In the genomic region with DNA sequence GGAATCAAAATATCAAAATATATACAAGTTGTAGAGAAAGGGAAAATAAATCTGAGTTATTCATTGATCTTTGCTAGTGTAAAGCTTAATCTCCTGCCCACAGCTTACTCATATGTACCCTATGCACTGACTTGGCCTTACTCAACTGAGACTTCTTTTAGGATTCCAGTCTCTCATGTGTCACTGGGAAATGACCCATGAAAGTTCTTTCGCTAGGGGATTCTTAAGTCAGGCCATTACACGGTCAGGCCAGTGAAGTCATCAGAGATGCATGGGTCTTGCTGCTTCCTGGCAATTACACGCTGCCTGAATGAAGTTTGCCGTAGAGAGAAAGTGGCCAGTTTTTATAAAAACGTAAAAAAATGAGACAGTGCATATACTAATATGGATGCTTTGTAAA, we compare ENCODE assay signal across 15 cellular contexts. TPM values are rescaled to one million over a fixed set of nuclear protein-coding genes. Genes with fewer than 3 reads are reported as not detected.
DNase-seq lines count a peak whose midpoint lies in the region; ATAC-seq lines count a peak whose summit lies in the region.
"Had no signal": no experiment of that assay in that cellular context is flagged by ENCODE, and none has a peak within 500 bp of the region (broad histone marks: within the 10 kb centered on the region; RNA-seq: fewer than 3 reads in every experiment).

No MANE protein-coding gene starts in this region.

- in situ Hi-C loops in Caki2 (cut with HindIII; ENCODE audit: low pct_unique_long_range_greater_than_20kb, low sequenced_read_pairs) = no loop called here

- DNase-seq in Caki2 (ENCODE audit: low read depth) (peak; percentile 85), amniotic epithelial cell (ENCODE audit: low read depth) (peak; percentile 80), kidney glomerular epithelial cell (lab: John Stamatoyannopoulos, UW) (peak; percentile 81), medulla oblongata (ENCODE audit: extremely low spot score) (no peak), activated gamma-delta T cell (lab: John Stamatoyannopoulos, UW) (no peak)
- no peak for DNase-seq in activated naive CD8-positive, alpha-beta T cell treated with anti-CD3 and anti-CD28 coated beads for 36 hours
- DNase-seq: activated CD4-positive, alpha-beta T cell treated with anti-CD3 and anti-CD28 coated beads, Interleukin-2, amount 50 U/mL, for 4 hours; erythroblast; midbrain; NCI-H146; NCI-H524 had no signal

- peaks cover 3% of the 10 kb centered on the region for H3K9me3 Mint-ChIP-seq in activated naive CD8-positive, alpha-beta T cell treated with anti-CD3 and anti-CD28 coated beads for 36 hours
- H3K9me3 Mint-ChIP-seq: stimulated activated memory B cell treated with anti-CD40 and anti-IgM and Interleukin-4, amounts not matched to agents 10 μg/mL and 1 μg/mL and 100 μg/mL, for 72 hours had no signal

- H3K36me3 Mint-ChIP-seq in activated naive CD8-positive, alpha-beta T cell treated with anti-CD3 and anti-CD28 coated beads for 36 hours = peaks cover 1% of the 10 kb centered on the region
- H3K36me3 Mint-ChIP-seq: stimulated activated memory B cell treated with anti-CD40 and anti-IgM and Interleukin-4, amounts not matched to agents 10 μg/mL and 1 μg/mL and 100 μg/mL, for 72 hours had no signal

- no peak overlapping the region for H3K27ac Mint-ChIP-seq in activated naive CD8-positive, alpha-beta T cell treated with anti-CD3 and anti-CD28 coated beads for 36 hours
- H3K27ac Mint-ChIP-seq: stimulated activated memory B cell treated with anti-CD40 and anti-IgM and Interleukin-4, amounts not matched to agents 10 μg/mL and 1 μg/mL and 100 μg/mL, for 72 hours; T-helper 1 cell treated with Interleukin-12 subunit alpha and Interleukin-12 subunit beta and Interleukin-4 antibody, amounts not matched to agents 30 μg/mL and 1 μg/mL, for 36 hours had no signal

- H3K27me3 Mint-ChIP-seq in activated naive CD8-positive, alpha-beta T cell treated with anti-CD3 and anti-CD28 coated beads for 36 hours = no peaks in the 10 kb centered on the region
- H3K27me3 Mint-ChIP-seq: stimulated activated memory B cell treated with anti-CD40 and anti-IgM and Interleukin-4, amounts not matched to agents 10 μg/mL and 1 μg/mL and 100 μg/mL, for 72 hours had no signal

- H3K4me1 Mint-ChIP-seq in activated naive CD8-positive, alpha-beta T cell treated with anti-CD3 and anti-CD28 coated beads for 36 hours = peaks cover 2% of the 10 kb centered on the region

- peak; percentile 69 for ATAC-seq in GM21619 (IDR thresholded peaks at IDR 0.05; ENCODE audit: unreplicated experiment)
- no peak for ATAC-seq in HG03045 (IDR thresholded peaks at IDR 0.05; ENCODE audit: unreplicated experiment)
- ATAC-seq: stimulated activated memory B cell treated with anti-CD40 and anti-IgM and Interleukin-4, amounts not matched to agents 10 μg/mL and 1 μg/mL and 100 μg/mL, for 72 hours had no signal

- H3K4me3 Mint-ChIP-seq in activated naive CD8-positive, alpha-beta T cell treated with anti-CD3 and anti-CD28 coated beads for 36 hours = no peak overlapping the region
- H3K4me3 Mint-ChIP-seq: stimulated activated memory B cell treated with anti-CD40 and anti-IgM and Interleukin-4, amounts not matched to agents 10 μg/mL and 1 μg/mL and 100 μg/mL, for 72 hours; T-helper 1 cell treated with Interleukin-12 subunit alpha and Interleukin-12 subunit beta and Interleukin-4 antibody, amounts not matched to agents 30 μg/mL and 1 μg/mL, for 36 hours had no signal

RNA-seq across cellular contexts. Expression of a gene that starts 20.7 kb away (rescaled TPM):
- 6.6 and 9.2 TPM in 2 replicates for total RNA-seq in Caki2 (2014; rRNA removed; shearing (Covaris generic); ENCODE audit: low replicate concordance)
- total RNA-seq in activated naive CD8-positive, alpha-beta T cell treated with anti-CD3 and anti-CD28 coated beads for 36 hours = 10 to 100 TPM; 15.0 to 15.3 TPM

Comparison
In these comparisons a context has a peak if more than half of its experiments do, and no peak if none do; other contexts are left out.
1. DNase-seq: peak in Caki2 (single experiment), amniotic epithelial cell (single experiment) and kidney glomerular epithelial cell (single experiment); none in medulla oblongata (single experiment), activated naive CD8-positive, alpha-beta T cell treated with anti-CD3 and anti-CD28 coated beads for 36 hours (single experiment) and activated gamma-delta T cell (single experiment).